In genomic region chr2:78115291-78115690, GRCh38 we compare ENCODE assay signal across 18 cellular contexts.
"Had no signal": no experiment of that assay in that cellular context is flagged by ENCODE, and none has a peak within 500 bp of the region (broad histone marks: within the 10 kb centered on the region; RNA-seq: fewer than 3 reads in every experiment).

No MANE protein-coding gene starts in this region.

- H3K36me3 ChIP-seq: Peyer's patch, SJCRH30 had no signal

- ATAC-seq: K562, Right ventricle myocardium inferior, SK-N-SH treated with all-trans-retinoic acid at 6 μM for 48 hours had no signal

- H3K27me3 ChIP-seq: Peyer's patch, SJCRH30 had no signal

- H3K4me3 ChIP-seq: K562, PC-9, Peyer's patch, SJCRH30 had no signal

- H3K4me1 ChIP-seq: Peyer's patch had no signal

- DNase-seq: NCI-H1092, NCI-H1105 treated with DMSO at 0.1 percent for 48 hours, NCI-H1417 treated with DMSO at 0.1 percent for 48 hours, NCI-H146, NCI-H1694 treated with DMSO at 0.1 percent for 48 hours, NCI-H1930, NCI-H2081, NCI-H2107, NCI-H526 treated with DMSO at 0.1 percent for 48 hours, NCI-H748 treated with DMSO at 0.1 percent for 48 hours, PC-9, Peyer's patch, SHP77 treated with DMSO at 0.1 percent for 48 hours, SJCRH30, T-helper 1 cell had no signal

- H3K27ac ChIP-seq: PC-9, Peyer's patch, SJCRH30 had no signal

- FAIRE-seq: K562 had no signal

- H3K4me2 ChIP-seq: PC-9 had no signal

- H3K9me3 ChIP-seq: Peyer's patch, SJCRH30 had no signal

- H2AFZ ChIP-seq: PC-9 had no signal
